8 cellular contexts compared by ENCODE assay signal in genomic region chr11:64878223-64878493, GRCh38. TPM values are rescaled to one million over a fixed set of nuclear protein-coding genes. Genes with fewer than 3 reads are reported as not detected.
DNase-seq lines count a peak whose midpoint lies in the region; ATAC-seq, FAIRE-seq and TF ChIP-seq lines count a peak whose summit lies in the region.

No MANE protein-coding gene starts in this region.

- H3K36me3 Mint-ChIP-seq in CD8-positive, alpha-beta T cell, result peaks cover 43% of the 10 kb centered on the region
- H3K36me3 Mint-ChIP-seq in activated naive CD8-positive, alpha-beta T cell treated with anti-CD3 and anti-CD28 coated beads, Interleukin-2, amount 50 U/mL, for 24 hours (ENCODE audit: low read depth), result peaks cover 33% of the 10 kb centered on the region

- no peak for FAIRE-seq in D721Med (lab: Jason Lieb, UNC)

- no peak for DNase-seq in CD8-positive, alpha-beta T cell
- DNase-seq in activated naive CD8-positive, alpha-beta T cell treated with anti-CD3 and anti-CD28 coated beads, Interleukin-2, amount 50 U/mL, for 24 hours, result no peak
- no peak for DNase-seq in stimulated activated naive CD8-positive, alpha-beta T cell treated with anti-CD3 and anti-CD28 coated beads, Interleukin-15, amount 100 ng/mL, for 72 hours
- no peak for DNase-seq in stimulated activated CD8-positive, alpha-beta memory T cell treated with anti-CD3 and anti-CD28 coated beads, Interleukin-4, amount 100 ng/mL, for 48 hours
- no peak for DNase-seq in MV-4-11 (lab: John Stamatoyannopoulos, UW)
- no peak for DNase-seq in D721Med (ENCODE audit: insufficient read length, low spot score)

- H3K36me3 ChIP-seq in CD8-positive, alpha-beta T cell (ENCODE audit: insufficient read depth, low read length), result peaks cover 12% of the 10 kb centered on the region

- H3K4me3 Mint-ChIP-seq in CD8-positive, alpha-beta T cell, result peak overlapping the region; percentile 95
- H3K4me3 Mint-ChIP-seq in activated naive CD8-positive, alpha-beta T cell treated with anti-CD3 and anti-CD28 coated beads, Interleukin-2, amount 50 U/mL, for 24 hours, result peak overlapping the region; percentile 98
- H3K4me3 Mint-ChIP-seq in stimulated activated naive CD8-positive, alpha-beta T cell treated with anti-CD3 and anti-CD28 coated beads, Interleukin-15, amount 100 ng/mL, for 72 hours, result peak overlapping the region; percentile 92 to 100

- no peaks in the 10 kb centered on the region for H3K9me3 Mint-ChIP-seq in CD8-positive, alpha-beta T cell
- H3K9me3 Mint-ChIP-seq in activated naive CD8-positive, alpha-beta T cell treated with anti-CD3 and anti-CD28 coated beads, Interleukin-2, amount 50 U/mL, for 24 hours, result no peaks in the 10 kb centered on the region
- H3K9me3 Mint-ChIP-seq in stimulated activated naive CD8-positive, alpha-beta T cell treated with anti-CD3 and anti-CD28 coated beads, Interleukin-15, amount 100 ng/mL, for 72 hours, result no peaks in the 10 kb centered on the region

- no peak for TF ChIP-seq CTCF in CD8-positive, alpha-beta T cell (IDR thresholded peaks at IDR 0.05)
- no peak for TF ChIP-seq CTCF in D721Med (IDR thresholded peaks at IDR 0.05; ENCODE audit: insufficient read depth, missing control alignments)

- H3K27ac Mint-ChIP-seq in CD8-positive, alpha-beta T cell, result peak overlapping the region; percentile 97
- peak overlapping the region; percentile 94 for H3K27ac Mint-ChIP-seq in activated naive CD8-positive, alpha-beta T cell treated with anti-CD3 and anti-CD28 coated beads, Interleukin-2, amount 50 U/mL, for 24 hours
- peak overlapping the region; percentile 48 to 92 for H3K27ac Mint-ChIP-seq in stimulated activated naive CD8-positive, alpha-beta T cell treated with anti-CD3 and anti-CD28 coated beads, Interleukin-15, amount 100 ng/mL, for 72 hours

- peak overlapping the region; percentile 91 for H3K27ac ChIP-seq in CD8-positive, alpha-beta T cell (ENCODE audit: low read depth, low read length)

- CTCF ChIA-PET in CD8-positive, alpha-beta T cell (lab: Charles Lee), result interaction anchor here (1.5 to 30.0 kb wide), 4 partner anchors 10 to 84 kb away, joined by 3 to 1398 read pairs (median 23); partner anchors contain the start of gene CDC42BPG

- ATAC-seq in CD8-positive, alpha-beta T cell, result peak; percentile 16
- peak; percentile 11 for ATAC-seq in HG03103 (IDR thresholded peaks at IDR 0.05; ENCODE audit: low read depth, unreplicated experiment)
- ATAC-seq in activated naive CD8-positive, alpha-beta T cell treated with anti-CD3 and anti-CD28 coated beads, Interleukin-2, amount 50 U/mL, for 24 hours, result peak; percentile 7
- ATAC-seq in stimulated activated naive CD8-positive, alpha-beta T cell treated with anti-CD3 and anti-CD28 coated beads, Interleukin-15, amount 100 ng/mL, for 72 hours, result peak; percentile 50

- no peaks in the 10 kb centered on the region for H3K27me3 ChIP-seq in CD8-positive, alpha-beta T cell (ENCODE audit: insufficient read depth, low read length)

- peaks cover 64% of the 10 kb centered on the region for H3K4me1 Mint-ChIP-seq in CD8-positive, alpha-beta T cell (ENCODE audit: low read depth)
- H3K4me1 Mint-ChIP-seq in activated naive CD8-positive, alpha-beta T cell treated with anti-CD3 and anti-CD28 coated beads, Interleukin-2, amount 50 U/mL, for 24 hours, result peaks cover 75% of the 10 kb centered on the region
- peaks cover 75% of the 10 kb centered on the region for H3K4me1 Mint-ChIP-seq in stimulated activated naive CD8-positive, alpha-beta T cell treated with anti-CD3 and anti-CD28 coated beads, Interleukin-15, amount 100 ng/mL, for 72 hours

- intact Hi-C loops in CD8-positive, alpha-beta T cell (cut with DNase I, micrococcal nuclease), result loop anchor here (1.0 to 5.0 kb wide), 16 partner anchors 9 to 561 kb away; partner anchors contain the start of genes ATG2A (in 2 of the 2), PPP2R5B (in 2 of the 2), MEN1 (in 1 of the 2) and NEAT1 (in 1 of the 2)

- POLR2A ChIA-PET in CD8-positive, alpha-beta T cell (lab: Charles Lee), result interaction anchor here (0.7 to 27.7 kb wide), 8 partner anchors 9 to 244 kb away, joined by 3 to 810 read pairs (median 6); partner anchors contain the start of genes CDC42BPG, FAU, MRPL49 and PPP2R5B

- peak overlapping the region; percentile 100 for H3K4me3 ChIP-seq in CD8-positive, alpha-beta T cell (ENCODE audit: low read depth, low read length)
- peak overlapping the region; percentile 86 for H3K4me3 ChIP-seq in iPS-18c (ENCODE audit: insufficient read depth, low read depth, low read length)

- peaks cover 63% of the 10 kb centered on the region for H3K4me1 ChIP-seq in CD8-positive, alpha-beta T cell (ENCODE audit: insufficient read depth, low read length)

- H3K27me3 Mint-ChIP-seq in CD8-positive, alpha-beta T cell (ENCODE audit: low read depth), result no peaks in the 10 kb centered on the region
- no peaks in the 10 kb centered on the region for H3K27me3 Mint-ChIP-seq in activated naive CD8-positive, alpha-beta T cell treated with anti-CD3 and anti-CD28 coated beads, Interleukin-2, amount 50 U/mL, for 24 hours
- no peaks in the 10 kb centered on the region for H3K27me3 Mint-ChIP-seq in stimulated activated naive CD8-positive, alpha-beta T cell treated with anti-CD3 and anti-CD28 coated beads, Interleukin-15, amount 100 ng/mL, for 72 hours

- no peaks in the 10 kb centered on the region for H3K9me3 ChIP-seq in CD8-positive, alpha-beta T cell (ENCODE audit: low read length)
- no peaks in the 10 kb centered on the region for H3K9me3 ChIP-seq in iPS-18c (ENCODE audit: control insufficient read depth, insufficient read depth, low read length)

RNA-seq across cellular contexts. Expression of gene EHD1, which starts 0.3 kb away (rescaled TPM):
- total RNA-seq in CD8-positive, alpha-beta T cell, result 100 to 1,000 TPM; 187 to 212 TPM

RNA-seq across cellular contexts. Expression of gene CDC42BPG, which starts 33.7 kb away (rescaled TPM):
- 1 to 10 TPM; 6.5 to 7.9 TPM for total RNA-seq in CD8-positive, alpha-beta T cell

RNA-seq across cellular contexts. Expression of gene ATG2A, which starts 38.9 kb away (rescaled TPM):
- 100 to 1,000 TPM; 285 to 311 TPM for total RNA-seq in CD8-positive, alpha-beta T cell

RNA-seq across cellular contexts. Expression of gene PPP2R5B, which starts 46.3 kb away (rescaled TPM):
- total RNA-seq in CD8-positive, alpha-beta T cell, result 10 to 100 TPM; 14.8 to 18.0 TPM

RNA-seq across cellular contexts. Expression of gene GPHA2, which starts 57.5 kb away (rescaled TPM):
- not detected for total RNA-seq in CD8-positive, alpha-beta T cell
